ENCODE assay signal across 1 cellular context in genomic region chr19:40803170-40803856, GRCh38.
TF ChIP-seq lines count a peak whose summit lies in the region.

No MANE protein-coding gene starts in this region.

TF ChIP-seq in HCT116, 20 proteins besides CTCF, POLR2A, EP300 and RAD21 (continued from another document):
- TF ChIP-seq, protein P1, sequence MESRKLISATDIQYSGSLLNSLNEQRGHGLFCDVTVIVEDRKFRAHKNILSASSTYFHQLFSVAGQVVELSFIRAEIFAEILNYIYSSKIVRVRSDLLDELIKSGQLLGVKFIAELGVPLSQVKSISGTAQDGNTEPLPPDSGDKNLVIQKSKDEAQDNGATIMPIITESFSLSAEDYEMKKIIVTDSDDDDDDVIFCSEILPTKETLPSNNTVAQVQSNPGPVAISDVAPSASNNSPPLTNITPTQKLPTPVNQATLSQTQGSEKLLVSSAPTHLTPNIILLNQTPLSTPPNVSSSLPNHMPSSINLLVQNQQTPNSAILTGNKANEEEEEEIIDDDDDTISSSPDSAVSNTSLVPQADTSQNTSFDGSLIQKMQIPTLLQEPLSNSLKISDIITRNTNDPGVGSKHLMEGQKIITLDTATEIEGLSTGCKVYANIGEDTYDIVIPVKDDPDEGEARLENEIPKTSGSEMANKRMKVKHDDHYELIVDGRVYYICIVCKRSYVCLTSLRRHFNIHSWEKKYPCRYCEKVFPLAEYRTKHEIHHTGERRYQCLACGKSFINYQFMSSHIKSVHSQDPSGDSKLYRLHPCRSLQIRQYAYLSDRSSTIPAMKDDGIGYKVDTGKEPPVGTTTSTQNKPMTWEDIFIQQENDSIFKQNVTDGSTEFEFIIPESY (IDR thresholded peaks at IDR 0.05; ENCODE audit: extremely low read depth, insufficient replicate concordance, low read length): no peak
- TF ChIP-seq, protein P2, sequence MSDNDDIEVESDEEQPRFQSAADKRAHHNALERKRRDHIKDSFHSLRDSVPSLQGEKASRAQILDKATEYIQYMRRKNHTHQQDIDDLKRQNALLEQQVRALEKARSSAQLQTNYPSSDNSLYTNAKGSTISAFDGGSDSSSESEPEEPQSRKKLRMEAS (IDR thresholded peaks at IDR 0.05): no peak
- TF ChIP-seq CBX3 (IDR thresholded peaks at IDR 0.05; ENCODE audit: low read depth): no peak
- no peak for TF ChIP-seq EZH2 (IDR thresholded peaks at IDR 0.05)
- no peak for TF ChIP-seq SIN3A (IDR thresholded peaks at IDR 0.05; ENCODE audit: low read depth)
- TF ChIP-seq TCF7L2 (IDR thresholded peaks at IDR 0.05; ENCODE audit: borderline replicate concordance, extremely low read depth, insufficient read depth, insufficient read length): no peak
- no peak for TF ChIP-seq REST (IDR thresholded peaks at IDR 0.05; ENCODE audit: low read depth)
- TF ChIP-seq ELF1 (IDR thresholded peaks at IDR 0.05; ENCODE audit: borderline replicate concordance, low read depth): no peak
- TF ChIP-seq ZNF274 (IDR thresholded peaks at IDR 0.05; ENCODE audit: low read depth, low read length): no peak
